Comparison of ENCODE assay signal across 27 cellular contexts in the genomic region with DNA sequence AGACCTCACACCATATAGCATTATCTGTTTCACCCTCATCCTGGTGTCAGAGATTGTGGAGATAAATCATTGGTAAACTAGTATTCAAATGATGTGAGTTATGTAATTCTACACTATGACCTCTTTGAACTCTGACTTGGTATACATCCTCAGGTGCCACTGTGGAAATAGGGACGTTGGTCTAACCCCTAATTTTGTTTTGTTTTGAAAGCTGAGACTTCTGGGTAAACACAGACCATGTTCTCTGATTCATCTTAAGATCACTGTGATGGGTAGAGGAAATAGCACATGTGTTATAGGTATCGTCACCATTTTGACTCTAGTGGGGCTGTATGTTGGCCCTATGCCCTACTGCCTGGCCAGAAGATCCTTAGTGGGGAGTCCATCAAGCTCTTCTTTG.
"Had no signal": no experiment of that assay in that cellular context is flagged by ENCODE, and none has a peak within 500 bp of the region (broad histone marks: within the 10 kb centered on the region; RNA-seq: fewer than 3 reads in every experiment).

No MANE protein-coding gene starts in this region.

- H3K4me1 ChIP-seq: pancreas, psoas muscle, right lobe of liver, sigmoid colon, suprapubic skin, testis, tibial artery, transverse colon, upper lobe of right lung, uterus had no signal

- DNase-seq: naive B cell; naive thymus-derived CD8-positive, alpha-beta T cell; nephron progenitor cell; nucleus accumbens; pancreas; psoas muscle; right cardiac atrium; right lobe of liver; sigmoid colon; small intestine; stimulated activated CD4-positive, alpha-beta T cell treated with anti-CD3 and anti-CD28 coated beads, Interleukin-15, amount 100 ng/mL, for 24 hours; stimulated activated CD4-positive, alpha-beta T cell treated with anti-CD3 and anti-CD28 coated beads, Interleukin-4, amount 100 ng/mL, for 1 hour; stimulated activated CD4-positive, alpha-beta T cell treated with anti-CD3 and anti-CD28 coated beads, Interleukin-4, amount 100 ng/mL, for 4 hours; stimulated activated CD8-positive, alpha-beta memory T cell treated with anti-CD3 and anti-CD28 coated beads, Interleukin-4, amount 100 ng/mL, for 48 hours; stimulated activated naive CD4-positive, alpha-beta T cell; stimulated activated naive CD8-positive, alpha-beta T cell treated with anti-CD3 and anti-CD28 coated beads, Interleukin-15, amount 100 ng/mL, for 72 hours; stimulated activated naive CD8-positive, alpha-beta T cell treated with anti-CD3 and anti-CD28 coated beads, Interleukin-15, Interleukin-2, amounts not matched to agents 100 U/mL and 50 U/mL, for 24 hours; substantia nigra; testis; tibial artery; transverse colon; upper lobe of right lung; uterus had no signal

- H3K36me3 ChIP-seq: neutrophil, pancreas, right lobe of liver, sigmoid colon, suprapubic skin, tibial artery, transverse colon, upper lobe of right lung, uterus had no signal

- ATAC-seq: naive thymus-derived CD8-positive, alpha-beta T cell; natural killer cell treated with Interleukin-12 subunit alpha and Interleukin-12 subunit beta and Interleukin-15 and Interleukin-18, amount 100 ng/mL, for 72 hours; pancreas; psoas muscle; right cardiac atrium; right lobe of liver; stimulated activated memory B cell treated with anti-CD40 and anti-IgM and Interleukin-4, amounts not matched to agents 10 μg/mL and 1 μg/mL and 100 μg/mL, for 72 hours; stimulated activated naive CD8-positive, alpha-beta T cell treated with anti-CD3 and anti-CD28 coated beads, Interleukin-15, amount 100 ng/mL, for 72 hours; stimulated activated naive CD8-positive, alpha-beta T cell treated with anti-CD3 and anti-CD28 coated beads, Interleukin-15, Interleukin-2, amounts not matched to agents 100 U/mL and 50 U/mL, for 24 hours; upper lobe of right lung had no signal

- H3K4me3 ChIP-seq: pancreas, psoas muscle, right lobe of liver, sigmoid colon, suprapubic skin, testis, tibial artery, transverse colon, upper lobe of right lung, uterus had no signal

- H3K27me3 ChIP-seq: neutrophil, pancreas, right lobe of liver, sigmoid colon, suprapubic skin, testis, tibial artery, transverse colon, upper lobe of right lung, uterus had no signal

- H3K27ac ChIP-seq: neutrophil, pancreas, psoas muscle, right lobe of liver, sigmoid colon, suprapubic skin, testis, tibial artery, transverse colon, upper lobe of right lung, uterus had no signal

- H3K9me3 ChIP-seq: neutrophil, pancreas, psoas muscle, right lobe of liver, suprapubic skin, testis, transverse colon, upper lobe of right lung, uterus had no signal
